In genomic region chr1:157984469-157984868, GRCh38 we compare ENCODE assay signal across 16 cellular contexts. TPM values are rescaled to one million over a fixed set of nuclear protein-coding genes. Genes with fewer than 3 reads are reported as not detected.
A peak's percentile ranks its signal among the peaks of the same experiment; 100 is the strongest.
DNase-seq lines count a peak whose midpoint lies in the region; ATAC-seq and TF ChIP-seq lines count a peak whose summit lies in the region.
"Had no signal": no experiment of that assay in that cellular context is flagged by ENCODE, and none has a peak within 500 bp of the region (broad histone marks: within the 10 kb centered on the region; RNA-seq: fewer than 3 reads in every experiment).

No MANE protein-coding gene starts in this region.

- no peak overlapping the region for H3K4me3 ChIP-seq in HEK293 (ENCODE audit: low read depth, low read length)
- H3K4me3 ChIP-seq: A549 had no signal

- TF ChIP-seq CTCF in HEK293 (tag by site-specific recombination; IDR thresholded peaks at IDR 0.05) (no peak), foreskin keratinocyte (conservative IDR thresholded peaks at IDR 0.05) (no peak)

- ATAC-seq in foreskin keratinocyte (peak; percentile 24), GM18909 (IDR thresholded peaks at IDR 0.05; ENCODE audit: poor library complexity, unreplicated experiment) (no peak), GM18861 (IDR thresholded peaks at IDR 0.05; ENCODE audit: unreplicated experiment) (no peak)
- ATAC-seq: A549; CD8-positive, alpha-beta T cell had no signal

- DNase-seq in foreskin keratinocyte (no peak), left kidney (ENCODE audit: low read depth, low spot score) (peak; percentile 88), cerebellum (ENCODE audit: low spot score) (no peak), DMS79 (lab: John Stamatoyannopoulos, UW) (no peak)
- DNase-seq: CD8-positive, alpha-beta T cell; COR-L47; DMS153; DND-41; GDM1; H9 had no signal

- POLR2A ChIA-PET in HEK293 (lab: Yijun Ruan, JAX): no interaction called here

- H3K27me3 ChIP-seq in foreskin keratinocyte: peaks cover 5% of the 10 kb centered on the region

- H3K36me3 ChIP-seq in HEK293 (ENCODE audit: control insufficient read depth in 2 of 2, insufficient read depth in 1 of 2, low read length in 2 of 2): no peaks in the 10 kb centered on the region

- no peaks in the 10 kb centered on the region for H3K4me1 ChIP-seq in HEK293 (ENCODE audit: control insufficient read depth, insufficient read depth, low read length)
- no peaks in the 10 kb centered on the region for H3K4me1 ChIP-seq in foreskin keratinocyte
- H3K4me1 ChIP-seq: A549 had no signal

- CTCF ChIA-PET in HEK293 (lab: Yijun Ruan, JAX): interaction anchor here (0.6 to 18.5 kb wide), 12 partner anchors 7 to 133 kb away, joined by 3 to 463 read pairs (median 17); no protein-coding TSS in a partner anchor

- H3K9me3 ChIP-seq in HEK293 (ENCODE audit: control insufficient read depth, insufficient read depth, low read depth, low read length): no peaks in the 10 kb centered on the region
- H3K9me3 ChIP-seq: A549 had no signal

- no peak overlapping the region for H3K27ac ChIP-seq in HEK293 (ENCODE audit: extremely low read depth, low read depth, low read length)
- no peak overlapping the region for H3K27ac ChIP-seq in foreskin keratinocyte
- H3K27ac ChIP-seq: A549, HL-60 had no signal

TF ChIP-seq in HEK293, 187 proteins besides CTCF, POLR2A, EP300 and RAD21:
- TF ChIP-seq GFI1B (tag by site-specific recombination; IDR thresholded peaks at IDR 0.05) (0 out of 2 replicates have a peak, but pooled peaks have one; percentile 30), ZNF10 (tag by site-specific recombination; IDR thresholded peaks at IDR 0.05) (no peak), GLIS1 (tag by site-specific recombination; IDR thresholded peaks at IDR 0.05) (peak; percentile 42), ZXDB (tag by site-specific recombination; IDR thresholded peaks at IDR 0.05) (no peak), PRDM10 (tag by site-specific recombination; IDR thresholded peaks at IDR 0.05) (0 out of 2 replicates have a peak, but pooled peaks have one; percentile 30), OVOL3 (tag by site-specific recombination; IDR thresholded peaks at IDR 0.05) (0 out of 2 replicates have a peak, but pooled peaks have one; percentile 42), ZNF660 (tag by site-specific recombination; IDR thresholded peaks at IDR 0.05) (peak; percentile 50; the same call in 1 of the 2 replicates), ZNF707 (tag by site-specific recombination; IDR thresholded peaks at IDR 0.05) (no peak), ZNF362 (tag by site-specific recombination; IDR thresholded peaks at IDR 0.05) (peak; percentile 70; the same call in 1 of the 2 replicates), ZBTB48 (tag by site-specific recombination; IDR thresholded peaks at IDR 0.05) (peak; percentile 54)

RNA-seq across cellular contexts. Expression of gene KIRREL1, which starts 9.0 kb away (rescaled TPM):
- total RNA-seq in foreskin keratinocyte: 73.1 and 81.4 TPM in 2 replicates
- 14.9 and 19.7 TPM in 2 replicates for polyA plus RNA-seq in foreskin keratinocyte
- 21.5 TPM for total RNA-seq in cerebellum
- total RNA-seq: CD8-positive, alpha-beta T cell had no signal
- polyA plus RNA-seq: CD14-positive monocyte had no signal
